12 cellular contexts compared by ENCODE assay signal in the genomic region with DNA sequence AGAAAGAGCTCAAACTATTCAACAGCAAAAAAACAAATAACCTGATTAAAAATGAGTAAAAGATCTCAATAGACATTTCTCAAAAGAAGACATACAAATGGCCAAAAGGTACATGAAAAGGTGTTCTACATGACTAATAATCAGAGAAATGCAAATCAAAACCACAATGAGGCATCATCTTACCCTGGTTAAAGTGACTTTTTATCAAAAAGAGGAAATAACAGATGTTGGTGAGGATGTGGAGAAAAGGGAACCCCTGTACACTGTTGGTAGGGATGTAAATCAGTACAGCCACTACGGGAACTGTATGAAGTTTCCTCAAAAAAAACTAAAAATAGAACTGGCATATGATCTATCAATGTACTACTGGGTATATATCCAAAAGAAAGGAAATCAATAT. TPM values are rescaled to one million over a fixed set of nuclear protein-coding genes. Genes with fewer than 3 reads are reported as not detected.
DNase-seq lines count a peak whose midpoint lies in the region; ATAC-seq, FAIRE-seq and TF ChIP-seq lines count a peak whose summit lies in the region.
"Had no signal": no experiment of that assay in that cellular context is flagged by ENCODE, and none has a peak within 500 bp of the region (broad histone marks: within the 10 kb centered on the region; RNA-seq: fewer than 3 reads in every experiment).

No MANE protein-coding gene starts in this region.

- peak overlapping the region; percentile 72 for H3K27ac Mint-ChIP-seq in memory B cell
- no peak overlapping the region for H3K27ac Mint-ChIP-seq in activated CD8-positive, alpha-beta memory T cell treated with anti-CD3 and anti-CD28 coated beads, Interleukin-2, amount 10 ng/mL, durations not matched to agents 7 days and 5 days

- peaks cover 1% of the 10 kb centered on the region for H3K27me3 Mint-ChIP-seq in memory B cell
- peaks cover 55% of the 10 kb centered on the region for H3K27me3 Mint-ChIP-seq in activated CD8-positive, alpha-beta memory T cell treated with anti-CD3 and anti-CD28 coated beads, Interleukin-2, amount 10 ng/mL, durations not matched to agents 7 days and 5 days

- H3K9me3 Mint-ChIP-seq in memory B cell: peaks cover 1% of the 10 kb centered on the region
- no peaks in the 10 kb centered on the region for H3K9me3 Mint-ChIP-seq in activated CD8-positive, alpha-beta memory T cell treated with anti-CD3 and anti-CD28 coated beads, Interleukin-2, amount 10 ng/mL, durations not matched to agents 7 days and 5 days (ENCODE audit: low read depth)

- intact Hi-C loops in head of caudate nucleus (cut with DNase I): no loop called here
- intact Hi-C loops in left ventricle myocardium superior (cut with micrococcal nuclease): no loop called here

- no peak for TF ChIP-seq POLR2A in H54 (IDR thresholded peaks at IDR 0.05; ENCODE audit: low read depth, low read length)

- peaks cover 3% of the 10 kb centered on the region for H3K36me3 Mint-ChIP-seq in memory B cell
- no peaks in the 10 kb centered on the region for H3K36me3 Mint-ChIP-seq in activated CD8-positive, alpha-beta memory T cell treated with anti-CD3 and anti-CD28 coated beads, Interleukin-2, amount 10 ng/mL, durations not matched to agents 7 days and 5 days

- peaks cover 33% of the 10 kb centered on the region for H3K4me1 Mint-ChIP-seq in memory B cell
- H3K4me1 Mint-ChIP-seq in activated CD8-positive, alpha-beta memory T cell treated with anti-CD3 and anti-CD28 coated beads, Interleukin-2, amount 10 ng/mL, durations not matched to agents 7 days and 5 days: peaks cover 3% of the 10 kb centered on the region

- ATAC-seq in GM19035 (IDR thresholded peaks at IDR 0.05; ENCODE audit: unreplicated experiment) (peak; percentile 90), HG02678 (IDR thresholded peaks at IDR 0.05; ENCODE audit: unreplicated experiment) (peak; percentile 89), HG03565 (IDR thresholded peaks at IDR 0.05; ENCODE audit: unreplicated experiment) (peak; percentile 91), memory B cell (ENCODE audit: low read depth) (peak; percentile 98), left ventricle myocardium superior (no peak)
- no peak for ATAC-seq in activated CD8-positive, alpha-beta memory T cell treated with anti-CD3 and anti-CD28 coated beads, Interleukin-2, amount 10 ng/mL, durations not matched to agents 7 days and 5 days

- CTCF ChIA-PET in activated CD8-positive, alpha-beta memory T cell treated with anti-CD3 and anti-CD28 coated beads, Interleukin-2, amount 10 ng/mL, durations not matched to agents 7 days and 5 days (lab: Charles Lee): no interaction called here

- FAIRE-seq in H54 (lab: Jason Lieb, UNC): no peak
- FAIRE-seq: G401.6, HTR-8/SVneo had no signal

- DNase-seq in memory B cell (ENCODE audit: low spot score in 2 of 2) (peak in 1 of 2 donors; percentile 57), head of caudate nucleus (no peak), H54 (ENCODE audit: insufficient read length, low spot score) (no peak), left ventricle myocardium superior (no peak)
- no peak for DNase-seq in activated CD8-positive, alpha-beta memory T cell treated with anti-CD3 and anti-CD28 coated beads, Interleukin-2, amount 10 ng/mL, durations not matched to agents 7 days and 5 days
- DNase-seq: NCI-H774, right lobe of liver had no signal

- H3K4me3 Mint-ChIP-seq in memory B cell: peak overlapping the region; percentile 57
- H3K4me3 Mint-ChIP-seq in activated CD8-positive, alpha-beta memory T cell treated with anti-CD3 and anti-CD28 coated beads, Interleukin-2, amount 10 ng/mL, durations not matched to agents 7 days and 5 days: no peak overlapping the region

RNA-seq across cellular contexts. Expression of a gene that starts 39.8 kb away (rescaled TPM):
- total RNA-seq in activated CD8-positive, alpha-beta memory T cell treated with anti-CD3 and anti-CD28 coated beads, Interleukin-2, amount 10 ng/mL, durations not matched to agents 7 days and 5 days: 1 to 10 TPM; 2.1 to 2.3 TPM
- 0.40 TPM for total RNA-seq in left ventricle myocardium superior

Comparison
In these comparisons a context has a peak if more than half of its experiments do, and no peak if none do; other contexts are left out.
1. ATAC-seq: peak in GM19035 (single experiment), HG02678 (single experiment), HG03565 (single experiment) and memory B cell (single experiment); none in activated CD8-positive, alpha-beta memory T cell treated with anti-CD3 and anti-CD28 coated beads, Interleukin-2, amount 10 ng/mL, durations not matched to agents 7 days and 5 days (single experiment) and left ventricle myocardium superior (single experiment).